1 cellular context compared by ENCODE assay signal in the genomic region with DNA sequence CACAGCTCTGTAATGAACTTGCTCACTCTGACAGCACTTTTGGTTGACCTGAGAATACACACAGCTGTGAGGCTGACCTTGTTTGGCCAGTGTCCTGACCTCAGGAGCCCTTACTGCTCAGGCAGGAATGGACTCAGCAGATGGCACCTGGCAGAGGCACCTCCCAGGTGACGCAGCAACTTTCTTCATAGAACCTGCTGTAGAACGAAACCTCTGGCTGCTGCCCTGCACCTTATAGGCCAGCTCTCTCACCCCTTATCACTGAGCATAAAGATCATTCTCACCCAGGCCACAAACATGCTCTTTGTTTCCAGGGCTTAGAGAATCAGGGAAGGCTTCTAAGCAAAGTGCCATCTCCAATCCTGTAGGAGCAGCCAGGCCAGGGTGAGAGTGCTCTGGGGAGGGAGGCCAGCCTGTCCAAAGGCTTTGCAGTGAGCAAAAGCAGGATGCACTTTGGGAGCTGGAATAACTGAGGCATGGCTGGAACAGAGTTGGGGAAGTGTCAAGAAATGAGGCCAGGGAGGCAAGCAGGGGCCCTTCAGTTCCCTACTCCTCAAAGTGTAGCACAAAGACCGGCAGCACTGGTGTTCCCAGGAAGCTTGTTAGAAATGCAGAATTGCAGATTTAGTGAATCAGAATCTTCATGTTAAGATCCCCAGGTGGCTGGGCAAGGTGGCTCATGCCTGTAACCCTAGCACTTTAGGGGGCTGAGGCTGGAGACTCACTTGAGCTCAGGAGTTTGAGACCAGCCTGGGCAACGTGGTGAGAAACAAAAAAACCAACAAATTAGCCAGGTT.
TF ChIP-seq lines count a peak whose summit lies in the region.

No MANE protein-coding gene starts in this region.

TF ChIP-seq in K562, 482 proteins besides CTCF, POLR2A, EP300 and RAD21 (continued from another document and continues in another):
- TF ChIP-seq, protein P1, sequence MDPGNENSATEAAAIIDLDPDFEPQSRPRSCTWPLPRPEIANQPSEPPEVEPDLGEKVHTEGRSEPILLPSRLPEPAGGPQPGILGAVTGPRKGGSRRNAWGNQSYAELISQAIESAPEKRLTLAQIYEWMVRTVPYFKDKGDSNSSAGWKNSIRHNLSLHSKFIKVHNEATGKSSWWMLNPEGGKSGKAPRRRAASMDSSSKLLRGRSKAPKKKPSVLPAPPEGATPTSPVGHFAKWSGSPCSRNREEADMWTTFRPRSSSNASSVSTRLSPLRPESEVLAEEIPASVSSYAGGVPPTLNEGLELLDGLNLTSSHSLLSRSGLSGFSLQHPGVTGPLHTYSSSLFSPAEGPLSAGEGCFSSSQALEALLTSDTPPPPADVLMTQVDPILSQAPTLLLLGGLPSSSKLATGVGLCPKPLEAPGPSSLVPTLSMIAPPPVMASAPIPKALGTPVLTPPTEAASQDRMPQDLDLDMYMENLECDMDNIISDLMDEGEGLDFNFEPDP (CRISPR knock-in tag; IDR thresholded peaks at IDR 0.05), result no peak
- no peak for TF ChIP-seq ETV1 (tag; conservative IDR thresholded peaks at IDR 0.05; ENCODE audit: low read depth)
- TF ChIP-seq RB1 (IDR thresholded peaks at IDR 0.05; ENCODE audit: low read depth), result no peak
- no peak for TF ChIP-seq ZNF75A (CRISPR knock-in tag; IDR thresholded peaks at IDR 0.05)
- no peak for TF ChIP-seq CSDE1 (IDR thresholded peaks at IDR 0.05)
- peak; percentile 58 for TF ChIP-seq MAFG (tag; conservative IDR thresholded peaks at IDR 0.05)
- TF ChIP-seq ZC3H11A (IDR thresholded peaks at IDR 0.05; ENCODE audit: low read depth, low read length), result no peak
- no peak for TF ChIP-seq POLR2AphosphoS5 (IDR thresholded peaks at IDR 0.05; ENCODE audit: control insufficient read depth, insufficient read depth, low read depth, low read length)
- TF ChIP-seq NR2C1 (IDR thresholded peaks at IDR 0.05), result 0 out of 2 replicates have a peak, but pooled peaks have one; percentile 15
- 0 out of 2 replicates have a peak, but pooled peaks have one; percentile 44 for TF ChIP-seq NR2C1 (tag; IDR thresholded peaks at IDR 0.05)
- TF ChIP-seq PHB2 (IDR thresholded peaks at IDR 0.05; ENCODE audit: low read depth), result no peak
- no peak for TF ChIP-seq POLR3G (IDR thresholded peaks at IDR 0.05; ENCODE audit: extremely low read depth, insufficient read length, insufficient replicate concordance)
- no peak for TF ChIP-seq CBFB (CRISPR knock-in tag; IDR thresholded peaks at IDR 0.05)
- no peak for TF ChIP-seq KLF16 (IDR thresholded peaks at IDR 0.05)
- TF ChIP-seq, protein P2, sequence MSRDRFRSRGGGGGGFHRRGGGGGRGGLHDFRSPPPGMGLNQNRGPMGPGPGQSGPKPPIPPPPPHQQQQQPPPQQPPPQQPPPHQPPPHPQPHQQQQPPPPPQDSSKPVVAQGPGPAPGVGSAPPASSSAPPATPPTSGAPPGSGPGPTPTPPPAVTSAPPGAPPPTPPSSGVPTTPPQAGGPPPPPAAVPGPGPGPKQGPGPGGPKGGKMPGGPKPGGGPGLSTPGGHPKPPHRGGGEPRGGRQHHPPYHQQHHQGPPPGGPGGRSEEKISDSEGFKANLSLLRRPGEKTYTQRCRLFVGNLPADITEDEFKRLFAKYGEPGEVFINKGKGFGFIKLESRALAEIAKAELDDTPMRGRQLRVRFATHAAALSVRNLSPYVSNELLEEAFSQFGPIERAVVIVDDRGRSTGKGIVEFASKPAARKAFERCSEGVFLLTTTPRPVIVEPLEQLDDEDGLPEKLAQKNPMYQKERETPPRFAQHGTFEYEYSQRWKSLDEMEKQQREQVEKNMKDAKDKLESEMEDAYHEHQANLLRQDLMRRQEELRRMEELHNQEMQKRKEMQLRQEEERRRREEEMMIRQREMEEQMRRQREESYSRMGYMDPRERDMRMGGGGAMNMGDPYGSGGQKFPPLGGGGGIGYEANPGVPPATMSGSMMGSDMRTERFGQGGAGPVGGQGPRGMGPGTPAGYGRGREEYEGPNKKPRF (IDR thresholded peaks at IDR 0.05; ENCODE audit: low read depth, low read length), result no peak
- no peak for TF ChIP-seq NUFIP1 (IDR thresholded peaks at IDR 0.05; ENCODE audit: partially characterized antibody)
- TF ChIP-seq NRF1 (conservative IDR thresholded peaks at IDR 0.05 in 1 of 2, IDR thresholded peaks at IDR 0.05 in 1 of 2), result 0 out of 4 replicates have a peak, but pooled peaks of 1 of the 2 experiments have one; percentile 21
- no peak for TF ChIP-seq NR2C2 (CRISPR knock-in tag; IDR thresholded peaks at IDR 0.05)
- TF ChIP-seq NR2C2 (tag; IDR thresholded peaks at IDR 0.05), result peak; percentile 29; the same call in 1 of the 2 replicates
- TF ChIP-seq ZNF764 (CRISPR knock-in tag; IDR thresholded peaks at IDR 0.05; ENCODE audit: low read depth), result no peak
- no peak for TF ChIP-seq FOXK2 (conservative IDR thresholded peaks at IDR 0.05 in 1 of 2, IDR thresholded peaks at IDR 0.05 in 1 of 2; ENCODE audit: low read depth in 2 of 2)
- TF ChIP-seq ATF1 (CRISPR knock-in tag; IDR thresholded peaks at IDR 0.05), result no peak
- TF ChIP-seq ATF1 (tag; IDR thresholded peaks at IDR 0.05), result no peak
- TF ChIP-seq ZBTB5 (IDR thresholded peaks at IDR 0.05), result no peak
- TF ChIP-seq ETV5 (CRISPR knock-in tag; IDR thresholded peaks at IDR 0.05; ENCODE audit: low read depth), result no peak
- TF ChIP-seq MEIS2 (IDR thresholded peaks at IDR 0.05; ENCODE audit: partially characterized antibody), result no peak
- TF ChIP-seq, protein P3, sequence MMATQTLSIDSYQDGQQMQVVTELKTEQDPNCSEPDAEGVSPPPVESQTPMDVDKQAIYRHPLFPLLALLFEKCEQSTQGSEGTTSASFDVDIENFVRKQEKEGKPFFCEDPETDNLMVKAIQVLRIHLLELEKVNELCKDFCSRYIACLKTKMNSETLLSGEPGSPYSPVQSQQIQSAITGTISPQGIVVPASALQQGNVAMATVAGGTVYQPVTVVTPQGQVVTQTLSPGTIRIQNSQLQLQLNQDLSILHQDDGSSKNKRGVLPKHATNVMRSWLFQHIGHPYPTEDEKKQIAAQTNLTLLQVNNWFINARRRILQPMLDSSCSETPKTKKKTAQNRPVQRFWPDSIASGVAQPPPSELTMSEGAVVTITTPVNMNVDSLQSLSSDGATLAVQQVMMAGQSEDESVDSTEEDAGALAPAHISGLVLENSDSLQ (IDR thresholded peaks at IDR 0.05), result no peak
- no peak for TF ChIP-seq ZNF253 (CRISPR knock-in tag; conservative IDR thresholded peaks at IDR 0.05)
- no peak for TF ChIP-seq NR3C1 (CRISPR knock-in tag; IDR thresholded peaks at IDR 0.05)
- no peak for TF ChIP-seq CEBPG (CRISPR knock-in tag; IDR thresholded peaks at IDR 0.05)
- TF ChIP-seq CEBPG (tag; conservative IDR thresholded peaks at IDR 0.05 in 1 of 2, IDR thresholded peaks at IDR 0.05 in 1 of 2), result no peak
- TF ChIP-seq PTTG1 (tag; IDR thresholded peaks at IDR 0.05; ENCODE audit: low read depth), result no peak
- TF ChIP-seq, protein P4, sequence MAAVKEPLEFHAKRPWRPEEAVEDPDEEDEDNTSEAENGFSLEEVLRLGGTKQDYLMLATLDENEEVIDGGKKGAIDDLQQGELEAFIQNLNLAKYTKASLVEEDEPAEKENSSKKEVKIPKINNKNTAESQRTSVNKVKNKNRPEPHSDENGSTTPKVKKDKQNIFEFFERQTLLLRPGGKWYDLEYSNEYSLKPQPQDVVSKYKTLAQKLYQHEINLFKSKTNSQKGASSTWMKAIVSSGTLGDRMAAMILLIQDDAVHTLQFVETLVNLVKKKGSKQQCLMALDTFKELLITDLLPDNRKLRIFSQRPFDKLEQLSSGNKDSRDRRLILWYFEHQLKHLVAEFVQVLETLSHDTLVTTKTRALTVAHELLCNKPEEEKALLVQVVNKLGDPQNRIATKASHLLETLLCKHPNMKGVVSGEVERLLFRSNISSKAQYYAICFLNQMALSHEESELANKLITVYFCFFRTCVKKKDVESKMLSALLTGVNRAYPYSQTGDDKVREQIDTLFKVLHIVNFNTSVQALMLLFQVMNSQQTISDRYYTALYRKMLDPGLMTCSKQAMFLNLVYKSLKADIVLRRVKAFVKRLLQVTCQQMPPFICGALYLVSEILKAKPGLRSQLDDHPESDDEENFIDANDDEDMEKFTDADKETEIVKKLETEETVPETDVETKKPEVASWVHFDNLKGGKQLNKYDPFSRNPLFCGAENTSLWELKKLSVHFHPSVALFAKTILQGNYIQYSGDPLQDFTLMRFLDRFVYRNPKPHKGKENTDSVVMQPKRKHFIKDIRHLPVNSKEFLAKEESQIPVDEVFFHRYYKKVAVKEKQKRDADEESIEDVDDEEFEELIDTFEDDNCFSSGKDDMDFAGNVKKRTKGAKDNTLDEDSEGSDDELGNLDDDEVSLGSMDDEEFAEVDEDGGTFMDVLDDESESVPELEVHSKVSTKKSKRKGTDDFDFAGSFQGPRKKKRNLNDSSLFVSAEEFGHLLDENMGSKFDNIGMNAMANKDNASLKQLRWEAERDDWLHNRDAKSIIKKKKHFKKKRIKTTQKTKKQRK (IDR thresholded peaks at IDR 0.05; ENCODE audit: borderline replicate concordance, low read depth, low read length), result no peak
- TF ChIP-seq CREB3 (tag; conservative IDR thresholded peaks at IDR 0.05; ENCODE audit: low read depth), result peak; percentile 52; the same call in 1 of the 2 replicates
